In the genomic region with DNA sequence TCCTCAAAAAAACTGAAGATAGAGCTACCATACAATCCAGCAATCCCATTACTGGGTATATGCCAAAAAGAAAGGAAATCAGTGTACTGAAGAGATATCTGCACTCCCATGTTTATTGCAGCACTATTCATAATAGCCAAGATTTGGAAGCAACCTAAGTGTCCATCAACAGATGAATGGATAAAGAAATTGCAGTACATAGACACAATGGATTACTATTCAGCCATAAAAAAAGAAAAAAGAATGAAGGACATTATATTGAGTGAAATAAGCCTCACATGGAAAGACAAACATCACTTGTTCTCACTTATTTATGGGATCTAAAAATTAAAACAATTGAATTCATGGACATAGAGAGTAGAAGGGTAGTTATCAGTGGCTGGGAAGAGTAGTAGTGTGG, we compare ENCODE assay signal across 5 cellular contexts.
DNase-seq lines count a peak whose midpoint lies in the region; FAIRE-seq lines count a peak whose summit lies in the region.
"Not testable (repeated sequence)": the region's sequence is repeated elsewhere in the genome, so short reads cannot be mapped to it uniquely, and the experiment has no call there.

No MANE protein-coding gene starts in this region.

- peak; percentile 51 for FAIRE-seq in frontal cortex (lab: Jason Lieb, UNC)

- DNase-seq in SK-MEL-5 (ENCODE audit: low read depth, low spot score) = peak; percentile 70
- DNase-seq in frontal cortex (ENCODE audit: low spot score in 2 of 2); substantia nigra (lab: John Stamatoyannopoulos, UW): not testable (repeated sequence)
- peak; percentile 51 for DNase-seq in globus pallidus (ENCODE audit: low spot score)
- DNase-seq in pons (ENCODE audit: low spot score) = peak; percentile 42

- in situ Hi-C loops in SK-MEL-5 (cut with HindIII; ENCODE audit: low pct_unique_long_range_greater_than_20kb, low sequenced_read_pairs) = not testable (repeated sequence)

- H3K27ac ChIP-seq in substantia nigra (ENCODE audit: low read depth, low read length, poor library complexity, severe bottlenecking) = peak overlapping the region; percentile 18
